Comparison of ENCODE assay signal across 28 cellular contexts in genomic region chr10:130576427-130576826, GRCh38.
"Had no signal": no experiment of that assay in that cellular context is flagged by ENCODE, and none has a peak within 500 bp of the region (broad histone marks: within the 10 kb centered on the region; RNA-seq: fewer than 3 reads in every experiment).

No MANE protein-coding gene starts in this region.

- ATAC-seq: left colon; left lung; lower lobe of right lung; natural killer cell; right cardiac atrium; sciatic nerve; stimulated activated naive B cell treated with anti-CD40 and anti-IgM and Interleukin-4, amounts not matched to agents 10 μg/mL and 1 μg/mL and 100 μg/mL, for 72 hours; stimulated activated naive CD8-positive, alpha-beta T cell treated with anti-CD3 and anti-CD28 coated beads, Interleukin-15, Interleukin-2, amounts not matched to agents 100 U/mL and 50 U/mL, for 24 hours had no signal

- H3K27me3 ChIP-seq: neural progenitor cell, ovary, testis, thyroid gland, transverse colon, upper lobe of left lung had no signal

- H3K4me3 ChIP-seq: left lung, lower lobe of right lung, neural progenitor cell, ovary, skin epidermis, stomach, testis, thyroid gland, transverse colon, upper lobe of left lung had no signal

- H3K4me1 ChIP-seq: left lung, lower lobe of right lung, neural progenitor cell, stomach, testis, thyroid gland, transverse colon, upper lobe of left lung had no signal

- H3K9me3 ChIP-seq: left lung, lower lobe of right lung, neutrophil, ovary, stomach, testis, thyroid gland, transverse colon, upper lobe of left lung had no signal

- H3K27ac ChIP-seq: left lung, lower lobe of right lung, neural progenitor cell, neutrophil, ovary, skin epidermis, stomach, testis, thyroid gland, transverse colon, upper lobe of left lung had no signal

- H3K36me3 ChIP-seq: left lung, lower lobe of right lung, neural progenitor cell, neutrophil, ovary, stomach, thyroid gland, transverse colon, upper lobe of left lung had no signal

- DNase-seq: hypothalamus; immature natural killer cell; left colon; left lung; lower lobe of right lung; mesendoderm; naive B cell; natural killer cell; nephron progenitor cell; occipital lobe; ovary; retina; right cardiac atrium; stimulated activated CD4-positive, alpha-beta T cell treated with anti-CD3 and anti-CD28 coated beads, Interleukin-12 subunit alpha, Interleukin-12 subunit beta, amount 100 ng/mL, for 4 hours; stimulated activated CD4-positive, alpha-beta T cell treated with anti-CD3 and anti-CD28 coated beads, Interleukin-15, amount 100 ng/mL, for 24 hours; stimulated activated CD4-positive, alpha-beta T cell treated with anti-CD3 and anti-CD28 coated beads, Interleukin-2, amount 100 ng/mL, for 24 hours; stimulated activated CD4-positive, alpha-beta T cell treated with anti-CD3 and anti-CD28 coated beads, Interleukin-4, amount 100 ng/mL, for 1 hour; stimulated activated naive B cell treated with anti-CD40 and anti-IgM and Interleukin-4, amounts not matched to agents 10 μg/mL and 1 μg/mL and 100 μg/mL, for 72 hours; stimulated activated naive CD8-positive, alpha-beta T cell treated with anti-CD3 and anti-CD28 coated beads, Interleukin-15, Interleukin-2, amounts not matched to agents 100 U/mL and 50 U/mL, for 24 hours; stomach; testis; thyroid gland; transverse colon; upper lobe of left lung had no signal
